In the genomic region with DNA sequence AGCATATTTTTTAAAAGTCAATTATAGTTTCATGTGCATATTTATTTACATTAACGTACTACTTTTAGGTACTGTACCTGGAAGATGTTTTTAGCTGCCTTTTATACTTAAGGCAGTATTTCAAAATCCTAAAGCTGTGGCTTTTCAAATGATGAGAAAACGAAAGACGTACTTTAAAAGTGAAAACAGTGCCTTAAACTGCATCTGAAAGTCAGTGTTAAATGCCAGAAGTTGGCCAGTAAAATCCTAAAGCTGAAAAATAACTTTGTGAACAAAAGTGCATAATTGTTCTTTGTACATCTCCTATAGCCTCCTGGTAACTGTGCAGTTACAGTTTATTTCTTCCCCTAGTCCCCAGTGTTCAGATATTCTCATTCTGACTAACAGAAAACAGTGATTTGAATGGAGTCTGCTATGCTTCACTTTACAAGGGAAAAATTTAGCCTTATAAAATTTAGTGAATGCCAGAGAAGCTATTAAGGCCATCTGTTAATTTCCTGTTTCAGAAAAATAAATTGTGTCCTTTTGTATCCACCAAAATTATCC, we compare ENCODE assay signal across 14 cellular contexts. TPM values are rescaled to one million over a fixed set of nuclear protein-coding genes. Genes with fewer than 3 reads are reported as not detected.
DNase-seq lines count a peak whose midpoint lies in the region; ATAC-seq and TF ChIP-seq lines count a peak whose summit lies in the region.
"Had no signal": no experiment of that assay in that cellular context is flagged by ENCODE, and none has a peak within 500 bp of the region (broad histone marks: within the 10 kb centered on the region; RNA-seq: fewer than 3 reads in every experiment).

No MANE protein-coding gene starts in this region.

- POLR2A ChIA-PET in Caco-2 (lab: Charles Lee): no interaction called here

- H3K4me3 ChIP-seq in suprapubic skin (peak overlapping the region; percentile 6), Caco-2 (ENCODE audit: low read depth, low read length) (no peak overlapping the region)
- H3K4me3 ChIP-seq: tibial nerve had no signal

- TF ChIP-seq EP300 in suprapubic skin (IDR thresholded peaks at IDR 0.05): no peak

- H3K36me3 ChIP-seq in suprapubic skin (peaks cover 4% of the 10 kb centered on the region), Caco-2 (ENCODE audit: control insufficient read depth, insufficient read depth, low read length) (peaks cover 2% of the 10 kb centered on the region; the same call in 1 of the 2 replicates)

- H3K9me3 ChIP-seq in suprapubic skin (no peaks in the 10 kb centered on the region), Caco-2 (no peaks in the 10 kb centered on the region)
- H3K9me3 ChIP-seq: tibial nerve had no signal

- CTCF ChIA-PET in Caco-2 (lab: Charles Lee): no interaction called here

- TF ChIP-seq POLR2A in suprapubic skin (IDR thresholded peaks at IDR 0.05): no peak

- WGBS in suprapubic skin: 44% methylated on average over 3 of the region's 3 CpGs

- BruUV-seq in Caco-2 (replicated peaks; lab: Mats Ljungman, UMichigan): no TSS peak

- TF ChIP-seq CTCF in suprapubic skin (IDR thresholded peaks at IDR 0.05): no peak
- TF ChIP-seq CTCF in Caco-2 (IDR thresholded peaks at IDR 0.05; ENCODE audit: insufficient read depth in 1 of 2, low read depth in 1 of 2, low read length in 1 of 2, severe bottlenecking in 1 of 2, unreplicated experiment in 1 of 2): no peak

- no peak overlapping the region for H3K27ac Mint-ChIP-seq in activated naive CD4-positive, alpha-beta T cell treated with anti-CD3 and anti-CD28 coated beads, Interleukin-2, amount 50 U/mL, for 24 hours
- peak overlapping the region; percentile 39 to 59 (median 47) for H3K27ac Mint-ChIP-seq in IgD-negative memory B cell
- H3K27ac Mint-ChIP-seq in activated naive CD8-positive, alpha-beta T cell treated with anti-CD3 and anti-CD28 coated beads, Interleukin-2, amount 50 U/mL, for 24 hours: peak overlapping the region; percentile 57
- no peak overlapping the region for H3K27ac Mint-ChIP-seq in Caco-2 (ENCODE audit: unreplicated experiment)

- H3K27ac ChIP-seq in suprapubic skin: no peak overlapping the region
- H3K27ac ChIP-seq: tibial nerve had no signal

- ATAC-seq in activated naive CD8-positive, alpha-beta T cell treated with anti-CD3 and anti-CD28 coated beads, Interleukin-2, amount 50 U/mL, for 24 hours: no peak
- no peak for ATAC-seq in GM21717 (IDR thresholded peaks at IDR 0.05; ENCODE audit: unreplicated experiment)
- ATAC-seq: HCT116 had no signal

- H3K27me3 Mint-ChIP-seq in activated naive CD4-positive, alpha-beta T cell treated with anti-CD3 and anti-CD28 coated beads, Interleukin-2, amount 50 U/mL, for 24 hours: no peaks in the 10 kb centered on the region
- H3K27me3 Mint-ChIP-seq in IgD-negative memory B cell (no peaks in the 10 kb centered on the region), Caco-2 (ENCODE audit: insufficient read depth, unreplicated experiment) (no peaks in the 10 kb centered on the region)
- H3K27me3 Mint-ChIP-seq in activated naive CD8-positive, alpha-beta T cell treated with anti-CD3 and anti-CD28 coated beads, Interleukin-2, amount 50 U/mL, for 24 hours: no peaks in the 10 kb centered on the region

- no peak for DNase-seq in activated naive CD4-positive, alpha-beta T cell treated with Interleukin-2 at 50 U/mL for 16 hours
- no peak for DNase-seq in activated naive CD8-positive, alpha-beta T cell treated with anti-CD3 and anti-CD28 coated beads, Interleukin-2, amount 50 U/mL, for 24 hours
- no peak for DNase-seq in suprapubic skin (ENCODE audit: low spot score in 2 of 2)
- no peak for DNase-seq in Caco-2
- DNase-seq in NCI-H2029 treated with DMSO at 0.1 percent for 48 hours (lab: John Stamatoyannopoulos, UW): no peak
- DNase-seq: C1 segment of cervical spinal cord; effector memory CD4-positive, alpha-beta T cell; NCI-H345; SIG-M5 had no signal

- H3K36me3 Mint-ChIP-seq in activated naive CD4-positive, alpha-beta T cell treated with anti-CD3 and anti-CD28 coated beads, Interleukin-2, amount 50 U/mL, for 24 hours: peaks cover 15% of the 10 kb centered on the region
- peaks cover 3% of the 10 kb centered on the region for H3K36me3 Mint-ChIP-seq in IgD-negative memory B cell
- H3K36me3 Mint-ChIP-seq in activated naive CD8-positive, alpha-beta T cell treated with anti-CD3 and anti-CD28 coated beads, Interleukin-2, amount 50 U/mL, for 24 hours (ENCODE audit: low read depth): peaks cover 74% of the 10 kb centered on the region
- peaks cover 54% of the 10 kb centered on the region for H3K36me3 Mint-ChIP-seq in Caco-2 (ENCODE audit: insufficient read depth, unreplicated experiment)

- intact Hi-C loops in Caco-2 (cut with micrococcal nuclease; ENCODE audit: unreplicated experiment): no loop called here

- no peaks in the 10 kb centered on the region for H3K9me3 Mint-ChIP-seq in activated naive CD4-positive, alpha-beta T cell treated with anti-CD3 and anti-CD28 coated beads, Interleukin-2, amount 50 U/mL, for 24 hours
- H3K9me3 Mint-ChIP-seq in IgD-negative memory B cell (no peaks in the 10 kb centered on the region), Caco-2 (ENCODE audit: unreplicated experiment) (no peaks in the 10 kb centered on the region)
- no peaks in the 10 kb centered on the region for H3K9me3 Mint-ChIP-seq in activated naive CD8-positive, alpha-beta T cell treated with anti-CD3 and anti-CD28 coated beads, Interleukin-2, amount 50 U/mL, for 24 hours

- peak overlapping the region; percentile 0 for H3K4me3 Mint-ChIP-seq in activated naive CD4-positive, alpha-beta T cell treated with anti-CD3 and anti-CD28 coated beads, Interleukin-2, amount 50 U/mL, for 24 hours
- H3K4me3 Mint-ChIP-seq in IgD-negative memory B cell (peak overlapping the region; percentile 13 to 72 (median 66)), Caco-2 (ENCODE audit: unreplicated experiment) (no peak overlapping the region)
- peak overlapping the region; percentile 49 for H3K4me3 Mint-ChIP-seq in activated naive CD8-positive, alpha-beta T cell treated with anti-CD3 and anti-CD28 coated beads, Interleukin-2, amount 50 U/mL, for 24 hours

- H3K4me1 ChIP-seq in suprapubic skin (peaks cover 45% of the 10 kb centered on the region), Caco-2 (peaks cover 31% of the 10 kb centered on the region)

- H3K4me1 Mint-ChIP-seq in activated naive CD4-positive, alpha-beta T cell treated with anti-CD3 and anti-CD28 coated beads, Interleukin-2, amount 50 U/mL, for 24 hours: peaks cover 61% of the 10 kb centered on the region
- H3K4me1 Mint-ChIP-seq in IgD-negative memory B cell: peaks cover 49 to 57% (median 56%) of the 10 kb centered on the region in 3 donors
- peaks cover 66% of the 10 kb centered on the region for H3K4me1 Mint-ChIP-seq in activated naive CD8-positive, alpha-beta T cell treated with anti-CD3 and anti-CD28 coated beads, Interleukin-2, amount 50 U/mL, for 24 hours
- peaks cover 31% of the 10 kb centered on the region for H3K4me1 Mint-ChIP-seq in Caco-2 (ENCODE audit: low read depth, unreplicated experiment)

- H3K27me3 ChIP-seq in suprapubic skin (no peaks in the 10 kb centered on the region), Caco-2 (replicated peaks; ENCODE audit: control insufficient read depth, insufficient read depth, low read length) (no peaks in the 10 kb centered on the region)
- H3K27me3 ChIP-seq: tibial nerve had no signal

RNA-seq across cellular contexts. Expression of a gene that starts 6.8 kb away (rescaled TPM):
- polyA plus RNA-seq in IgD-negative memory B cell: 20.2 TPM
- 10 to 100 TPM; 11.9 to 39.3 (median 15.1) TPM for total RNA-seq in suprapubic skin
- total RNA-seq in Caco-2 (2022): 68.3 and 75.5 TPM in 2 replicates

RNA-seq across cellular contexts. Expression of a gene that starts 50.7 kb away (rescaled TPM):
- polyA plus RNA-seq in IgD-negative memory B cell: 75.7 TPM
- total RNA-seq in suprapubic skin (10 to 100 TPM; 20.7 to 34.4 (median 29.3) TPM), Caco-2 (2022) (81.3 and 82.0 TPM in 2 replicates)

Comparison
In these comparisons a context has a peak if more than half of its experiments do, and no peak if none do; other contexts are left out.
1. H3K27ac Mint-ChIP-seq: peak in IgD-negative memory B cell (3 of 3) and activated naive CD8-positive, alpha-beta T cell treated with anti-CD3 and anti-CD28 coated beads, Interleukin-2, amount 50 U/mL, for 24 hours (single experiment); none in activated naive CD4-positive, alpha-beta T cell treated with anti-CD3 and anti-CD28 coated beads, Interleukin-2, amount 50 U/mL, for 24 hours (single experiment) and Caco-2 (single experiment).